8 cellular contexts compared by ENCODE assay signal in genomic region chr3:141561426-141562034, GRCh38.
DNase-seq lines count a peak whose midpoint lies in the region; ATAC-seq, FAIRE-seq and TF ChIP-seq lines count a peak whose summit lies in the region.

No MANE protein-coding gene starts in this region.

- CTCF ChIA-PET in HCT116 (lab: Charles Lee), result interaction anchor here (0.7 to 4.6 kb wide), 16 partner anchors 9 to 257 kb away, joined by 3 to 87 read pairs (median 6); no protein-coding TSS in a partner anchor

- H3K4me2 ChIP-seq in HCT116 (ENCODE audit: low read length), result no peak overlapping the region

- intact Hi-C loops in HCT116 (cut with micrococcal nuclease) (loop anchor here (1.0 to 2.0 kb wide), 3 partner anchors 101 to 259 kb away; no protein-coding TSS in a partner anchor), ascending aorta (cut with DNase I) (loop anchor here (1.0 to 5.0 kb wide), 4 partner anchors 101 to 329 kb away; partner anchors contain the start of gene PXYLP1)

- POLR2A ChIA-PET in HCT116 (lab: Charles Lee), result interaction anchor here (0.6 kb wide), 1 partner anchor 250 kb away, joined by 4 read pairs; no protein-coding TSS in a partner anchor

- H3K27me3 ChIP-seq in HCT116 (ENCODE audit: insufficient read depth, low read length), result no peaks in the 10 kb centered on the region
- no peaks in the 10 kb centered on the region for H3K27me3 ChIP-seq in ascending aorta

- H4K20me1 ChIP-seq in HCT116 (ENCODE audit: insufficient read depth), result no peaks in the 10 kb centered on the region

- TF ChIP-seq POLR2A in HCT116 (IDR thresholded peaks at IDR 0.05; ENCODE audit: borderline replicate concordance, extremely low read depth, insufficient read depth, insufficient read length) (no peak), GM12891 (IDR thresholded peaks at IDR 0.05; ENCODE audit: low read depth, low read length) (no peak)

- no peaks in the 10 kb centered on the region for H3K9me2 ChIP-seq in HCT116 (ENCODE audit: insufficient read depth)

- DNase-seq in DMS 273 (lab: John Stamatoyannopoulos, UW; ENCODE audit: unreplicated experiment) (peak; percentile 83), HCT116 (ENCODE audit: low read depth, low spot score) (peak; percentile 58), NOMO-1 (lab: John Stamatoyannopoulos, UW; ENCODE audit: unreplicated experiment in 2 of 2) (peak; percentile 36 to 78), ascending aorta (ENCODE audit: low spot score in 2 of 2) (no peak), inferior parietal cortex (ENCODE audit: extremely low spot score) (peak; percentile 90), GM12891 (ENCODE audit: insufficient read length, low spot score) (no peak)
- DNase-seq in stimulated activated CD8-positive, alpha-beta memory T cell treated with anti-CD3 and anti-CD28 coated beads, Interleukin-12 subunit alpha, Interleukin-12 subunit beta, amount 100 ng/mL, for 1 hour (ENCODE audit: low read depth), result peak; percentile 25

- H3K4me3 ChIP-seq in HCT116 (replicated peaks in 1 of 2; ENCODE audit: low read depth in 1 of 2, low read length in 2 of 2) (no peak overlapping the region), ascending aorta (no peak overlapping the region)

- no peaks in the 10 kb centered on the region for H3K79me2 ChIP-seq in HCT116 (ENCODE audit: insufficient read depth, low read length)

- H3K9me3 ChIP-seq in HCT116 (ENCODE audit: control insufficient read depth in 1 of 2, insufficient read depth in 1 of 2, low read depth in 1 of 2, low read length in 2 of 2) (no peaks in the 10 kb centered on the region), ascending aorta (no peaks in the 10 kb centered on the region)

- no peak overlapping the region for H3K27ac ChIP-seq in HCT116 (ENCODE audit: low read depth, low read length)
- H3K27ac ChIP-seq in ascending aorta, result no peak overlapping the region

- no peak overlapping the region for H3K9ac ChIP-seq in HCT116 (ENCODE audit: low read length)

- no TSS peak for BruUV-seq in HCT116 (replicated peaks; lab: Mats Ljungman, UMichigan)

- TF ChIP-seq CTCF in HCT116 (IDR thresholded peaks at IDR 0.05 in 2 of 3, conservative IDR thresholded peaks at IDR 0.05 in 1 of 3; ENCODE audit: borderline replicate concordance in 1 of 3, insufficient read depth in 1 of 3, low read depth in 2 of 3, low read length in 2 of 3), result peak; percentile 89 to 96 (median 94)
- TF ChIP-seq CTCF in ascending aorta (IDR thresholded peaks at IDR 0.05), result peak; percentile 91 to 94 (median 94)

- H2AFZ ChIP-seq in HCT116 (ENCODE audit: low read depth, low read length, poor library complexity, severe bottlenecking), result no peak overlapping the region

- RAD21 ChIA-PET in HCT116 (lab: Charles Lee; ENCODE audit: low non-redundant PET in 1 of 2, low total read pairs in 2 of 2, uncharacterized antibody in 2 of 2, unreplicated experiment in 2 of 2), result interaction anchor here (1.0 to 1.7 kb wide), 2 partner anchors 101 to 102 kb away, joined by 7 to 9 read pairs; no protein-coding TSS in a partner anchor

- no peak for FAIRE-seq in GM12891 (lab: Jason Lieb, UNC)

- H3K4me1 ChIP-seq in HCT116 (ENCODE audit: control insufficient read depth in 1 of 2, insufficient read depth in 2 of 2, low read length in 2 of 2) (no peaks in the 10 kb centered on the region), ascending aorta (no peaks in the 10 kb centered on the region)

- ATAC-seq in HCT116, result no peak
- ATAC-seq in HG02623 (IDR thresholded peaks at IDR 0.05; ENCODE audit: unreplicated experiment), result no peak

- TF ChIP-seq RAD21 in HCT116 (IDR thresholded peaks at IDR 0.05; ENCODE audit: low read depth), result peak; percentile 96

- H3K36me3 ChIP-seq in HCT116 (ENCODE audit: control insufficient read depth in 1 of 2, insufficient read depth in 2 of 2, low read length in 2 of 2), result peaks cover 0 to 2% of the 10 kb centered on the region in 2 experiments; a peak in 1 of 4 replicates
- H3K36me3 ChIP-seq in ascending aorta, result peaks cover 0 to 10% of the 10 kb centered on the region in 2 donors

TF ChIP-seq in HCT116, 20 proteins besides CTCF, POLR2A, EP300 and RAD21:
- no peak for TF ChIP-seq REST (IDR thresholded peaks at IDR 0.05; ENCODE audit: low read depth)
- TF ChIP-seq SRF (IDR thresholded peaks at IDR 0.05; ENCODE audit: low read depth), result 0 out of 2 replicates have a peak, but pooled peaks have one; percentile 16
- no peak for TF ChIP-seq YY1 (IDR thresholded peaks at IDR 0.05; ENCODE audit: extremely low read depth, insufficient replicate concordance, low read depth, low read length)
- no peak for TF ChIP-seq TCF7L2 (IDR thresholded peaks at IDR 0.05; ENCODE audit: borderline replicate concordance, extremely low read depth, insufficient read depth, insufficient read length)

TF ChIP-seq in GM12891, 5 proteins besides CTCF, POLR2A, EP300 and RAD21:
- no peak for TF ChIP-seq TAF1 (IDR thresholded peaks at IDR 0.05; ENCODE audit: low read depth, low read length)
- TF ChIP-seq SPI1 (IDR thresholded peaks at IDR 0.05; ENCODE audit: low read depth, low read length), result no peak
- TF ChIP-seq POU2F2 (IDR thresholded peaks at IDR 0.05; ENCODE audit: low read depth, low read length), result no peak

Comparison
In these comparisons a context has a peak if more than half of its experiments do, and no peak if none do; other contexts are left out.
1. DNase-seq: peak in DMS 273 (single experiment), HCT116 (single experiment), NOMO-1 (2 of 2), inferior parietal cortex (single experiment) and stimulated activated CD8-positive, alpha-beta memory T cell treated with anti-CD3 and anti-CD28 coated beads, Interleukin-12 subunit alpha, Interleukin-12 subunit beta, amount 100 ng/mL, for 1 hour (single experiment); none in ascending aorta (0 of 2) and GM12891 (single experiment).